Comparison of ENCODE assay signal across 1 cellular context in genomic region chr22:29030618-29031235, GRCh38.
TF ChIP-seq lines count a peak whose summit lies in the region.

No MANE protein-coding gene starts in this region.

TF ChIP-seq in K562, 482 proteins besides CTCF, POLR2A, EP300 and RAD21 (continued from another document):
- TF ChIP-seq FOXJ3 (CRISPR knock-in tag; IDR thresholded peaks at IDR 0.05) = no peak
- TF ChIP-seq NR2C2 (CRISPR knock-in tag; IDR thresholded peaks at IDR 0.05) = no peak
- no peak for TF ChIP-seq NR2C2 (tag; IDR thresholded peaks at IDR 0.05)
- no peak for TF ChIP-seq ZNF232 (CRISPR knock-in tag; IDR thresholded peaks at IDR 0.05)
- no peak for TF ChIP-seq MEF2D (tag; conservative IDR thresholded peaks at IDR 0.05; ENCODE audit: low read depth)
- 0 out of 2 replicates have a peak, but pooled peaks have one; percentile 31 for TF ChIP-seq BRD4 (IDR thresholded peaks at IDR 0.05)
- no peak for TF ChIP-seq ZBTB2 (IDR thresholded peaks at IDR 0.05)
- no peak for TF ChIP-seq GTF3C2 (IDR thresholded peaks at IDR 0.05; ENCODE audit: borderline replicate concordance, extremely low read depth, insufficient read length)
- TF ChIP-seq ZNF764 (CRISPR knock-in tag; IDR thresholded peaks at IDR 0.05; ENCODE audit: low read depth) = no peak
- TF ChIP-seq NR0B1 (IDR thresholded peaks at IDR 0.05; ENCODE audit: partially characterized antibody) = no peak
- TF ChIP-seq MECOM (CRISPR knock-in tag; IDR thresholded peaks at IDR 0.05) = no peak
- TF ChIP-seq ZNF717 (CRISPR knock-in tag; IDR thresholded peaks at IDR 0.05) = no peak
- no peak for TF ChIP-seq STAT6 (CRISPR knock-in tag; IDR thresholded peaks at IDR 0.05)
- no peak for TF ChIP-seq POLR2AphosphoS2 (IDR thresholded peaks at IDR 0.05; ENCODE audit: low read length)
- no peak for TF ChIP-seq RERE (CRISPR knock-in tag; IDR thresholded peaks at IDR 0.05; ENCODE audit: borderline replicate concordance)
- TF ChIP-seq CBX8 (IDR thresholded peaks at IDR 0.05; ENCODE audit: borderline replicate concordance, extremely low read depth, low read depth, low read length, poor library complexity, severe bottlenecking) = no peak
- TF ChIP-seq SREBF1 (IDR thresholded peaks at IDR 0.05; ENCODE audit: borderline replicate concordance, low read depth, low read length) = no peak
- TF ChIP-seq DEAF1 (CRISPR knock-in tag; IDR thresholded peaks at IDR 0.05) = no peak
- TF ChIP-seq TCF7 (IDR thresholded peaks at IDR 0.05; ENCODE audit: borderline replicate concordance) = peak; percentile 98
- peak; percentile 30; the same call in 1 of the 2 replicates for TF ChIP-seq ZFX (CRISPR knock-in tag; IDR thresholded peaks at IDR 0.05)
- TF ChIP-seq GMEB1 (CRISPR knock-in tag; IDR thresholded peaks at IDR 0.05) = no peak
- TF ChIP-seq PHF8 (IDR thresholded peaks at IDR 0.05; ENCODE audit: borderline replicate concordance, low read length) = 0 out of 2 replicates have a peak, but pooled peaks have one; percentile 13
